ENCODE assay signal across 8 cellular contexts in genomic region chr11:47271328-47271727, GRCh38. TPM values are rescaled to one million over a fixed set of nuclear protein-coding genes. Genes with fewer than 3 reads are reported as not detected.
DNase-seq lines count a peak whose midpoint lies in the region; ATAC-seq and TF ChIP-seq lines count a peak whose summit lies in the region.

No MANE protein-coding gene starts in this region.

- H3K27ac ChIP-seq in heart right ventricle (peak overlapping the region in 9 of 10 donors; percentile 92 to 99 (median 98)), upper lobe of right lung (peak overlapping the region; percentile 94)

- peaks cover 52% of the 10 kb centered on the region for H3K4me1 Mint-ChIP-seq in activated naive CD8-positive, alpha-beta T cell treated with anti-CD3 and anti-CD28 coated beads, Interleukin-2, amount 50 U/mL, for 24 hours

- DNase-seq in heart right ventricle (no peak), left cardiac atrium (no peak), upper lobe of right lung (no peak), DMS53 (lab: John Stamatoyannopoulos, UW) (no peak)
- no peak for DNase-seq in activated naive CD8-positive, alpha-beta T cell treated with anti-CD3 and anti-CD28 coated beads, Interleukin-2, amount 50 U/mL, for 24 hours

- peaks cover 10 to 51% (median 46%) of the 10 kb centered on the region in 9 donors for H3K4me1 ChIP-seq in heart right ventricle
- H3K4me1 ChIP-seq in mononuclear cell (ENCODE audit: insufficient read depth, low read length): peaks cover 48% of the 10 kb centered on the region
- H3K4me1 ChIP-seq in upper lobe of right lung: peaks cover 35% of the 10 kb centered on the region

- peak overlapping the region; percentile 86 for H3K4me3 Mint-ChIP-seq in activated naive CD8-positive, alpha-beta T cell treated with anti-CD3 and anti-CD28 coated beads, Interleukin-2, amount 50 U/mL, for 24 hours

- H3K9me3 ChIP-seq in heart right ventricle (no peaks in the 10 kb centered on the region), mononuclear cell (ENCODE audit: low read depth, low read length) (no peaks in the 10 kb centered on the region), upper lobe of right lung (no peaks in the 10 kb centered on the region)

- 45 to 57% methylated on average over 4 of the region's 4 CpGs for WGBS in heart right ventricle, 2 donors

- peaks cover 0 to 24% (median 7%) of the 10 kb centered on the region in 9 donors for H3K36me3 ChIP-seq in heart right ventricle
- peaks cover 26% of the 10 kb centered on the region for H3K36me3 ChIP-seq in upper lobe of right lung

- H3K27ac Mint-ChIP-seq in activated naive CD8-positive, alpha-beta T cell treated with anti-CD3 and anti-CD28 coated beads, Interleukin-2, amount 50 U/mL, for 24 hours: peak overlapping the region; percentile 86

- intact Hi-C loops in heart right ventricle (cut with DNase I) (loop anchor here in 5 of 10 donors (5.0 to 10.0 kb wide), 3 partner anchors 36 to 83 kb away; partner anchors contain the start of gene MYBPC3 (in 5 of the 5)), left cardiac atrium (cut with DNase I) (loop anchor here in 1 of 2 donors (5.0 kb wide), 1 partner anchor 81 kb away; the partner anchor contains the start of gene MYBPC3), upper lobe of right lung (cut with DNase I) (loop anchor here (10.0 kb wide), 1 partner anchor 83 kb away; the partner anchor contains the start of gene MYBPC3)

- ATAC-seq in heart right ventricle (no peak), left cardiac atrium (no peak), upper lobe of right lung (no peak), GM21526 (IDR thresholded peaks at IDR 0.05; ENCODE audit: low FRiP score, unreplicated experiment) (no peak), GM21737 (IDR thresholded peaks at IDR 0.05; ENCODE audit: unreplicated experiment) (no peak)
- ATAC-seq in activated naive CD8-positive, alpha-beta T cell treated with anti-CD3 and anti-CD28 coated beads, Interleukin-2, amount 50 U/mL, for 24 hours: no peak

- H3K36me3 Mint-ChIP-seq in activated naive CD8-positive, alpha-beta T cell treated with anti-CD3 and anti-CD28 coated beads, Interleukin-2, amount 50 U/mL, for 24 hours (ENCODE audit: low read depth): peaks cover 18% of the 10 kb centered on the region

- H3K4me3 ChIP-seq in heart right ventricle (peak overlapping the region in 7 of 10 donors; percentile 65 to 91 (median 86)), mononuclear cell (ENCODE audit: low read length) (peak overlapping the region; percentile 52), upper lobe of right lung (peak overlapping the region; percentile 80)

- H3K27me3 Mint-ChIP-seq in activated naive CD8-positive, alpha-beta T cell treated with anti-CD3 and anti-CD28 coated beads, Interleukin-2, amount 50 U/mL, for 24 hours: no peaks in the 10 kb centered on the region

- H3K27me3 ChIP-seq in heart right ventricle: no peaks in the 10 kb centered on the region
- no peaks in the 10 kb centered on the region for H3K27me3 ChIP-seq in mononuclear cell (ENCODE audit: insufficient read depth, low read length)
- no peaks in the 10 kb centered on the region for H3K27me3 ChIP-seq in upper lobe of right lung

- TF ChIP-seq CTCF in heart right ventricle (IDR thresholded peaks at IDR 0.05) (no peak), upper lobe of right lung (IDR thresholded peaks at IDR 0.05) (no peak)

- no peaks in the 10 kb centered on the region for H3K9me3 Mint-ChIP-seq in activated naive CD8-positive, alpha-beta T cell treated with anti-CD3 and anti-CD28 coated beads, Interleukin-2, amount 50 U/mL, for 24 hours

RNA-seq across cellular contexts. Expression of gene MADD, which starts 1.4 kb away (rescaled TPM):
- 10 to 100 TPM; 23.8 to 54.8 (median 35.7) TPM for total RNA-seq in heart right ventricle
- 10 to 100 TPM; 24.4 to 35.1 TPM for polyA plus RNA-seq in heart right ventricle
- total RNA-seq in left cardiac atrium: 10 to 100 TPM; 29.5 to 37.0 TPM
- total RNA-seq in mononuclear cell: 87.8 TPM
- total RNA-seq in upper lobe of right lung: 50.1 TPM

RNA-seq across cellular contexts. Expression of gene NR1H3, which starts 13.5 kb away (rescaled TPM):
- 10 to 100 TPM in 4 of 10 donors, 1 to 10 TPM in 6; 6.6 to 26.5 (median 9.7) TPM for total RNA-seq in heart right ventricle
- polyA plus RNA-seq in heart right ventricle: 10 to 100 TPM; 15.5 to 49.2 TPM
- total RNA-seq in left cardiac atrium: 10 to 100 TPM; 18.2 to 44.9 TPM
- total RNA-seq in mononuclear cell: 1.4 TPM
- 44.1 TPM for total RNA-seq in upper lobe of right lung

RNA-seq across cellular contexts. Expression of gene ACP2, which starts 22.7 kb away (rescaled TPM):
- total RNA-seq in heart right ventricle (10 to 100 TPM; 17.2 to 38.8 (median 21.8) TPM), left cardiac atrium (10 to 100 TPM; 25.1 to 26.2 TPM), mononuclear cell (9.2 TPM), upper lobe of right lung (31.6 TPM)
- 10 to 100 TPM; 28.9 to 42.6 TPM for polyA plus RNA-seq in heart right ventricle

RNA-seq across cellular contexts. Expression of gene DDB2, which starts 56.6 kb away (rescaled TPM):
- 10 to 100 TPM in 4 of 10 donors, 1 to 10 TPM in 6; 6.4 to 22.5 (median 8.3) TPM for total RNA-seq in heart right ventricle
- polyA plus RNA-seq in heart right ventricle: 10 to 100 TPM in 1 of 2 donors, 1 to 10 TPM in 1; 8.1 to 30.6 TPM
- total RNA-seq in left cardiac atrium: 10 to 100 TPM; 10.4 to 10.8 TPM
- 21.8 TPM for total RNA-seq in mononuclear cell
- 49.6 TPM for total RNA-seq in upper lobe of right lung
